ENCODE assay signal across 1 cellular context in the genomic region with DNA sequence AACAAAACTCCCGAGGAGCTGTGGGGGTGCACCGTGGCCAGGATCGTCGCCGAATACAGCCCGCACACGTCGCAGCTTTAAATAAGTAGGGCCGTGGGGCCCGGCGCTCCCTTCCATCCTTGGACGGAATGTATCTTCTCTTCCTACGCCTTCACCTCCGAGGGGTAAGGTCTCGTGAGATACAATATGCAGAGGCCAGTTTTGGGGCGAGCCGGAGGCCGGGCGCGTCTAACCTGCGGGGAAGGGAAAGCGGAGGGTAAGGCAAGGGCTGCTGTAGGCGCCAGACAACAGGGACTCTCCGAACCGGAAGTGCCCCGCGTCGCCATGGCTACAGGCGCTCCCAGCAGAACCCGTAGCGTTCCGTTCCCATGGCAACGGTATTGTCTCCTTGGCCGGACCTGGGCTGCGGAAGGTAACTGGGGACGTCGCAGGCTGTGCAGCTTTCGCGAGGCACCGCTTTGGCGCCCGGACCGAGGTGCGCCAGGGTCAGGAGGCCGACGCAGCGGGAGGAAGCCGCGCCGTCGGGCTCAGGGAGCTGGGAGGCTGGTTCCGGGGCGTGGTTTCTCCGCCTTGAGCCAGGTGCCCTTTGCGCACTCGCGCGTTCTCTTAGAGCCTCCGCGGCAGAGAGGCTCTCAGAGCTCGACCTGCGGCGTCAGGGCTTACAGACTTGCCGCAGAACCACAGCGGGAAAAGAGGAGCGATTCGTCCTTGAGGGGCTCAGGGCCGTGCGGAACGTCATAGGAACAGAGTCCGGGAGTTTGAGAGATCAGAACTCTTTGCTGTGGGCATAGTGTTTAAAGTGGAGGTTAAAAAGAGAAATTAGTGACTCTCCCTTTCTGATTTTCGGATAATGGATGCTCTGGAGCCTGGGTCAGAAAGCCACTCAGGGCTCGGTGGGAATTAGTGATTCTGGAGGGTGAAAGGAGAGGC.
TF ChIP-seq lines count a peak whose summit lies in the region.

A gene with protein sequence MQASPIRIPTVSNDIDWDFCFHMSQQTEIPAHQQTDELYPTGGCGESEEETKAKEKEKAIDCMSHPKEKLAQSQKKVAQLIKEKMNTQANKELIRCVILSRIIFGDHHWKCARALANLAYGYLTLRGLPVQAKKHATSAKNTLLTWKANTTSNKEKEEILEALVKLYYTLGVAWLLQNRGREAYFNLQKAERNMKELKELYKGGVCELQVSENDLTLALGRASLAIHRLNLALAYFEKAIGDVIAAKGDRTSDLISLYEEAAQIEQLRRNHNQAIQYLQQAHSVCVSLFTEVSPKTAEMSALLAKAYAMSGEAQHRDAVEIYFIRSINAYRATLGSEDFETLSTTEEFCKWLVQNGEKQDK (plus strand): TSS at position 380 of the 930 bp plus-strand sequence. CDS start 1,508 bp downstream, outside the sequence.

TF ChIP-seq in K562, 482 proteins besides CTCF, POLR2A, EP300 and RAD21 (continued from another document and continues in another):
- TF ChIP-seq, protein P1, sequence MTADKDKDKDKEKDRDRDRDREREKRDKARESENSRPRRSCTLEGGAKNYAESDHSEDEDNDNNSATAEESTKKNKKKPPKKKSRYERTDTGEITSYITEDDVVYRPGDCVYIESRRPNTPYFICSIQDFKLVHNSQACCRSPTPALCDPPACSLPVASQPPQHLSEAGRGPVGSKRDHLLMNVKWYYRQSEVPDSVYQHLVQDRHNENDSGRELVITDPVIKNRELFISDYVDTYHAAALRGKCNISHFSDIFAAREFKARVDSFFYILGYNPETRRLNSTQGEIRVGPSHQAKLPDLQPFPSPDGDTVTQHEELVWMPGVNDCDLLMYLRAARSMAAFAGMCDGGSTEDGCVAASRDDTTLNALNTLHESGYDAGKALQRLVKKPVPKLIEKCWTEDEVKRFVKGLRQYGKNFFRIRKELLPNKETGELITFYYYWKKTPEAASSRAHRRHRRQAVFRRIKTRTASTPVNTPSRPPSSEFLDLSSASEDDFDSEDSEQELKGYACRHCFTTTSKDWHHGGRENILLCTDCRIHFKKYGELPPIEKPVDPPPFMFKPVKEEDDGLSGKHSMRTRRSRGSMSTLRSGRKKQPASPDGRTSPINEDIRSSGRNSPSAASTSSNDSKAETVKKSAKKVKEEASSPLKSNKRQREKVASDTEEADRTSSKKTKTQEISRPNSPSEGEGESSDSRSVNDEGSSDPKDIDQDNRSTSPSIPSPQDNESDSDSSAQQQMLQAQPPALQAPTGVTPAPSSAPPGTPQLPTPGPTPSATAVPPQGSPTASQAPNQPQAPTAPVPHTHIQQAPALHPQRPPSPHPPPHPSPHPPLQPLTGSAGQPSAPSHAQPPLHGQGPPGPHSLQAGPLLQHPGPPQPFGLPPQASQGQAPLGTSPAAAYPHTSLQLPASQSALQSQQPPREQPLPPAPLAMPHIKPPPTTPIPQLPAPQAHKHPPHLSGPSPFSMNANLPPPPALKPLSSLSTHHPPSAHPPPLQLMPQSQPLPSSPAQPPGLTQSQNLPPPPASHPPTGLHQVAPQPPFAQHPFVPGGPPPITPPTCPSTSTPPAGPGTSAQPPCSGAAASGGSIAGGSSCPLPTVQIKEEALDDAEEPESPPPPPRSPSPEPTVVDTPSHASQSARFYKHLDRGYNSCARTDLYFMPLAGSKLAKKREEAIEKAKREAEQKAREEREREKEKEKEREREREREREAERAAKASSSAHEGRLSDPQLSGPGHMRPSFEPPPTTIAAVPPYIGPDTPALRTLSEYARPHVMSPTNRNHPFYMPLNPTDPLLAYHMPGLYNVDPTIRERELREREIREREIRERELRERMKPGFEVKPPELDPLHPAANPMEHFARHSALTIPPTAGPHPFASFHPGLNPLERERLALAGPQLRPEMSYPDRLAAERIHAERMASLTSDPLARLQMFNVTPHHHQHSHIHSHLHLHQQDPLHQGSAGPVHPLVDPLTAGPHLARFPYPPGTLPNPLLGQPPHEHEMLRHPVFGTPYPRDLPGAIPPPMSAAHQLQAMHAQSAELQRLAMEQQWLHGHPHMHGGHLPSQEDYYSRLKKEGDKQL (CRISPR knock-in tag; IDR thresholded peaks at IDR 0.05; ENCODE audit: borderline replicate concordance): 0 out of 2 replicates have a peak, but pooled peaks have one; percentile 69
- TF ChIP-seq ELF4 (CRISPR knock-in tag; IDR thresholded peaks at IDR 0.05) (peak; percentile 25; the same call in 1 of the 2 replicates), KLF16 (IDR thresholded peaks at IDR 0.05) (no peak), ZC3H4 (CRISPR knock-in tag; IDR thresholded peaks at IDR 0.05; ENCODE audit: borderline replicate concordance) (no peak), CAMTA2 (CRISPR knock-in tag; conservative IDR thresholded peaks at IDR 0.05) (no peak), HMGN3 (IDR thresholded peaks at IDR 0.05; ENCODE audit: borderline replicate concordance, extremely low read depth, insufficient read length, low read depth, low read length) (peak; percentile 69), ILK (tag; IDR thresholded peaks at IDR 0.05; ENCODE audit: borderline replicate concordance, low read depth) (no peak), RFX1 (IDR thresholded peaks at IDR 0.05) (peak; percentile 100), NR2C1 (IDR thresholded peaks at IDR 0.05) (no peak), NR2C1 (tag; IDR thresholded peaks at IDR 0.05) (peak; percentile 62), CBX3 (IDR thresholded peaks at IDR 0.05; ENCODE audit: borderline replicate concordance in 1 of 2, low read length in 2 of 2) (peak in 1 of 2 experiments; percentile 72; a peak in 1 of 3 replicates), ZNF830 (CRISPR knock-in tag; IDR thresholded peaks at IDR 0.05) (no peak), EHMT2 (IDR thresholded peaks at IDR 0.05) (0 out of 2 replicates have a peak, but pooled peaks have one; percentile 24), NR2C2 (CRISPR knock-in tag; IDR thresholded peaks at IDR 0.05) (peak; percentile 69; the same call in 1 of the 2 replicates), NR2C2 (tag; IDR thresholded peaks at IDR 0.05) (peak; percentile 84), SIN3A (IDR thresholded peaks at IDR 0.05; ENCODE audit: borderline replicate concordance in 2 of 2, control insufficient read depth in 1 of 2, low read depth in 2 of 2, low read length in 2 of 2) (peak; percentile 93 to 95), NCOR1 (IDR thresholded peaks at IDR 0.05) (no peak), DACH1 (IDR thresholded peaks at IDR 0.05; ENCODE audit: partially characterized antibody) (no peak), MBD2 (IDR thresholded peaks at IDR 0.05; ENCODE audit: borderline replicate concordance, low read depth) (peak; percentile 50; the same call in 1 of the 2 replicates), JUND (IDR thresholded peaks at IDR 0.05; ENCODE audit: borderline replicate concordance, low read depth, low read length) (no peak), JUND (tag; IDR thresholded peaks at IDR 0.05; ENCODE audit: borderline replicate concordance, low read depth, low read length) (peak; percentile 35; the same call in 1 of the 3 replicates), TAF9B (IDR thresholded peaks at IDR 0.05; ENCODE audit: partially characterized antibody) (no peak), MAFF (IDR thresholded peaks at IDR 0.05; ENCODE audit: low read length) (no peak), ZBTB7A (IDR thresholded peaks at IDR 0.05; ENCODE audit: borderline replicate concordance, control insufficient read depth, low read depth, low read length) (no peak), PTBP1 (IDR thresholded peaks at IDR 0.05; ENCODE audit: low read depth, low read length) (no peak), ATF7 (IDR thresholded peaks at IDR 0.05) (peak; percentile 62), HDAC1 (IDR thresholded peaks at IDR 0.05) (peak in 1 of 2 experiments; percentile 96; a peak in 2 of 4 replicates), BHLHE40 (IDR thresholded peaks at IDR 0.05; ENCODE audit: low read length) (no peak)
- TF ChIP-seq, protein P2, sequence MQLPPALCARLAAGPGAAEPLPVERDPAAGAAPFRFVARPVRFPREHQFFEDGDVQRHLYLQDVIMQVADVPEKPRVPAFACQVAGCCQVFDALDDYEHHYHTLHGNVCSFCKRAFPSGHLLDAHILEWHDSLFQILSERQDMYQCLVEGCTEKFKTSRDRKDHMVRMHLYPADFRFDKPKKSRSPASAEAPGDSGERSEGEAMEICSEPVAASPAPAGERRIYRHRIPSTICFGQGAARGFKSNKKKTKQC (CRISPR knock-in tag; IDR thresholded peaks at IDR 0.05): no peak
- TF ChIP-seq, protein P3, sequence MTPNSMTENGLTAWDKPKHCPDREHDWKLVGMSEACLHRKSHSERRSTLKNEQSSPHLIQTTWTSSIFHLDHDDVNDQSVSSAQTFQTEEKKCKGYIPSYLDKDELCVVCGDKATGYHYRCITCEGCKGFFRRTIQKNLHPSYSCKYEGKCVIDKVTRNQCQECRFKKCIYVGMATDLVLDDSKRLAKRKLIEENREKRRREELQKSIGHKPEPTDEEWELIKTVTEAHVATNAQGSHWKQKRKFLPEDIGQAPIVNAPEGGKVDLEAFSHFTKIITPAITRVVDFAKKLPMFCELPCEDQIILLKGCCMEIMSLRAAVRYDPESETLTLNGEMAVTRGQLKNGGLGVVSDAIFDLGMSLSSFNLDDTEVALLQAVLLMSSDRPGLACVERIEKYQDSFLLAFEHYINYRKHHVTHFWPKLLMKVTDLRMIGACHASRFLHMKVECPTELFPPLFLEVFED (CRISPR knock-in tag; conservative IDR thresholded peaks at IDR 0.05): no peak
- TF ChIP-seq, protein P4, sequence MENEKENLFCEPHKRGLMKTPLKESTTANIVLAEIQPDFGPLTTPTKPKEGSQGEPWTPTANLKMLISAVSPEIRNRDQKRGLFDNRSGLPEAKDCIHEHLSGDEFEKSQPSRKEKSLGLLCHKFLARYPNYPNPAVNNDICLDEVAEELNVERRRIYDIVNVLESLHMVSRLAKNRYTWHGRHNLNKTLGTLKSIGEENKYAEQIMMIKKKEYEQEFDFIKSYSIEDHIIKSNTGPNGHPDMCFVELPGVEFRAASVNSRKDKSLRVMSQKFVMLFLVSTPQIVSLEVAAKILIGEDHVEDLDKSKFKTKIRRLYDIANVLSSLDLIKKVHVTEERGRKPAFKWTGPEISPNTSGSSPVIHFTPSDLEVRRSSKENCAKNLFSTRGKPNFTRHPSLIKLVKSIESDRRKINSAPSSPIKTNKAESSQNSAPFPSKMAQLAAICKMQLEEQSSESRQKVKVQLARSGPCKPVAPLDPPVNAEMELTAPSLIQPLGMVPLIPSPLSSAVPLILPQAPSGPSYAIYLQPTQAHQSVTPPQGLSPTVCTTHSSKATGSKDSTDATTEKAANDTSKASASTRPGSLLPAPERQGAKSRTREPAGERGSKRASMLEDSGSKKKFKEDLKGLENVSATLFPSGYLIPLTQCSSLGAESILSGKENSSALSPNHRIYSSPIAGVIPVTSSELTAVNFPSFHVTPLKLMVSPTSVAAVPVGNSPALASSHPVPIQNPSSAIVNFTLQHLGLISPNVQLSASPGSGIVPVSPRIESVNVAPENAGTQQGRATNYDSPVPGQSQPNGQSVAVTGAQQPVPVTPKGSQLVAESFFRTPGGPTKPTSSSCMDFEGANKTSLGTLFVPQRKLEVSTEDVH (IDR thresholded peaks at IDR 0.05; ENCODE audit: low read depth, partially characterized antibody): peak; percentile 32
- TF ChIP-seq, protein P5, sequence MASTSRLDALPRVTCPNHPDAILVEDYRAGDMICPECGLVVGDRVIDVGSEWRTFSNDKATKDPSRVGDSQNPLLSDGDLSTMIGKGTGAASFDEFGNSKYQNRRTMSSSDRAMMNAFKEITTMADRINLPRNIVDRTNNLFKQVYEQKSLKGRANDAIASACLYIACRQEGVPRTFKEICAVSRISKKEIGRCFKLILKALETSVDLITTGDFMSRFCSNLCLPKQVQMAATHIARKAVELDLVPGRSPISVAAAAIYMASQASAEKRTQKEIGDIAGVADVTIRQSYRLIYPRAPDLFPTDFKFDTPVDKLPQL (IDR thresholded peaks at IDR 0.05; ENCODE audit: extremely low read depth, insufficient read length): no peak
- TF ChIP-seq, protein P6, sequence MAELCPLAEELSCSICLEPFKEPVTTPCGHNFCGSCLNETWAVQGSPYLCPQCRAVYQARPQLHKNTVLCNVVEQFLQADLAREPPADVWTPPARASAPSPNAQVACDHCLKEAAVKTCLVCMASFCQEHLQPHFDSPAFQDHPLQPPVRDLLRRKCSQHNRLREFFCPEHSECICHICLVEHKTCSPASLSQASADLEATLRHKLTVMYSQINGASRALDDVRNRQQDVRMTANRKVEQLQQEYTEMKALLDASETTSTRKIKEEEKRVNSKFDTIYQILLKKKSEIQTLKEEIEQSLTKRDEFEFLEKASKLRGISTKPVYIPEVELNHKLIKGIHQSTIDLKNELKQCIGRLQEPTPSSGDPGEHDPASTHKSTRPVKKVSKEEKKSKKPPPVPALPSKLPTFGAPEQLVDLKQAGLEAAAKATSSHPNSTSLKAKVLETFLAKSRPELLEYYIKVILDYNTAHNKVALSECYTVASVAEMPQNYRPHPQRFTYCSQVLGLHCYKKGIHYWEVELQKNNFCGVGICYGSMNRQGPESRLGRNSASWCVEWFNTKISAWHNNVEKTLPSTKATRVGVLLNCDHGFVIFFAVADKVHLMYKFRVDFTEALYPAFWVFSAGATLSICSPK (IDR thresholded peaks at IDR 0.05; ENCODE audit: borderline replicate concordance): no peak
- TF ChIP-seq, protein P7, sequence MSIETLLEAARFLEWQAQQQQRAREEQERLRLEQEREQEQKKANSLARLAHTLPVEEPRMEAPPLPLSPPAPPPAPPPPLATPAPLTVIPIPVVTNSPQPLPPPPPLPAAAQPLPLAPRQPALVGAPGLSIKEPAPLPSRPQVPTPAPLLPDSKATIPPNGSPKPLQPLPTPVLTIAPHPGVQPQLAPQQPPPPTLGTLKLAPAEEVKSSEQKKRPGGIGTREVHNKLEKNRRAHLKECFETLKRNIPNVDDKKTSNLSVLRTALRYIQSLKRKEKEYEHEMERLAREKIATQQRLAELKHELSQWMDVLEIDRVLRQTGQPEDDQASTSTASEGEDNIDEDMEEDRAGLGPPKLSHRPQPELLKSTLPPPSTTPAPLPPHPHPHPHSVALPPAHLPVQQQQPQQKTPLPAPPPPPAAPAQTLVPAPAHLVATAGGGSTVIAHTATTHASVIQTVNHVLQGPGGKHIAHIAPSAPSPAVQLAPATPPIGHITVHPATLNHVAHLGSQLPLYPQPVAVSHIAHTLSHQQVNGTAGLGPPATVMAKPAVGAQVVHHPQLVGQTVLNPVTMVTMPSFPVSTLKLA (conservative IDR thresholded peaks at IDR 0.05): peak; percentile 29 to 85; a peak in 2 of 4 replicates
- TF ChIP-seq, protein P8, sequence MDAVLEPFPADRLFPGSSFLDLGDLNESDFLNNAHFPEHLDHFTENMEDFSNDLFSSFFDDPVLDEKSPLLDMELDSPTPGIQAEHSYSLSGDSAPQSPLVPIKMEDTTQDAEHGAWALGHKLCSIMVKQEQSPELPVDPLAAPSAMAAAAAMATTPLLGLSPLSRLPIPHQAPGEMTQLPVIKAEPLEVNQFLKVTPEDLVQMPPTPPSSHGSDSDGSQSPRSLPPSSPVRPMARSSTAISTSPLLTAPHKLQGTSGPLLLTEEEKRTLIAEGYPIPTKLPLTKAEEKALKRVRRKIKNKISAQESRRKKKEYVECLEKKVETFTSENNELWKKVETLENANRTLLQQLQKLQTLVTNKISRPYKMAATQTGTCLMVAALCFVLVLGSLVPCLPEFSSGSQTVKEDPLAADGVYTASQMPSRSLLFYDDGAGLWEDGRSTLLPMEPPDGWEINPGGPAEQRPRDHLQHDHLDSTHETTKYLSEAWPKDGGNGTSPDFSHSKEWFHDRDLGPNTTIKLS (IDR thresholded peaks at IDR 0.05; ENCODE audit: borderline replicate concordance, low read depth): peak; percentile 54; the same call in 1 of the 2 replicates
